ENCODE assay signal across 17 cellular contexts in genomic region chr2:108776475-108776874, GRCh38. TPM values are rescaled to one million over a fixed set of nuclear protein-coding genes. Genes with fewer than 3 reads are reported as not detected.
A peak's percentile ranks its signal among the peaks of the same experiment; 100 is the strongest.
DNase-seq lines count a peak whose midpoint lies in the region; ATAC-seq and TF ChIP-seq lines count a peak whose summit lies in the region.
"Had no signal": no experiment of that assay in that cellular context is flagged by ENCODE, and none has a peak within 500 bp of the region (broad histone marks: within the 10 kb centered on the region; RNA-seq: fewer than 3 reads in every experiment).

No MANE protein-coding gene starts in this region.

- ATAC-seq in DND-41 (ENCODE audit: insufficient read depth, low read depth) = no peak
- ATAC-seq in GM18907 (IDR thresholded peaks at IDR 0.05; ENCODE audit: unreplicated experiment) = peak; percentile 76
- peak; percentile 74 for ATAC-seq in HG02588 (IDR thresholded peaks at IDR 0.05; ENCODE audit: unreplicated experiment)
- ATAC-seq in HG03442 (IDR thresholded peaks at IDR 0.05; ENCODE audit: unreplicated experiment) = peak; percentile 84
- ATAC-seq in PC-3 = no peak

- H3K27me3 ChIP-seq in DND-41 (ENCODE audit: insufficient read depth, low read length, poor library complexity) = no peaks in the 10 kb centered on the region
- no peaks in the 10 kb centered on the region for H3K27me3 ChIP-seq in PC-3 (ENCODE audit: low read length)
- no peaks in the 10 kb centered on the region for H3K27me3 ChIP-seq in effector memory CD4-positive, alpha-beta T cell (replicated peaks; ENCODE audit: control insufficient read depth, insufficient read depth, low read length, poor library complexity, severe bottlenecking)
- H3K27me3 ChIP-seq: ascending aorta had no signal

- H3K9me2 ChIP-seq in PC-3 (replicated peaks; ENCODE audit: low read length) = no peaks in the 10 kb centered on the region

- H3K27ac ChIP-seq in DND-41 (ENCODE audit: low read length) = peak overlapping the region; percentile 96
- no peak overlapping the region for H3K27ac ChIP-seq in PC-3 (ENCODE audit: low read length)
- H3K27ac ChIP-seq in effector memory CD4-positive, alpha-beta T cell (ENCODE audit: insufficient read depth, low read length, poor library complexity, severe bottlenecking) = no peak overlapping the region
- H3K27ac ChIP-seq: ascending aorta, parathyroid adenoma had no signal

- POLR2A ChIA-PET in PC-3 (lab: Charles Lee; ENCODE audit: unreplicated experiment) = no interaction called here

- DNase-seq in DND-41 = no peak
- no peak for DNase-seq in activated CD4-positive, CD25-positive, alpha-beta regulatory T cell treated with anti-CD3 and anti-CD28 coated beads, Interleukin-2, amount 50 U/mL, for 72 hours
- DNase-seq in NCI-H226 = no peak
- no peak for DNase-seq in PC-3
- no peak for DNase-seq in effector memory CD4-positive, alpha-beta T cell
- DNase-seq: ACHN; activated CD8-positive, alpha-beta memory T cell treated with anti-CD3 and anti-CD28 coated beads, Interleukin-2, amount 50 U/mL, for 48 hours; DMS79; glutamatergic neuron; NCI-H2029 treated with DMSO at 0.1 percent for 48 hours; stimulated activated CD4-positive, alpha-beta T cell treated with anti-CD3 and anti-CD28 coated beads, Interleukin-2, amount 100 ng/mL, for 48 hours; T-helper 2 cell had no signal

- no peak overlapping the region for H3K4me3 ChIP-seq in DND-41 (ENCODE audit: low read depth in 1 of 2, low read length in 2 of 2)
- no peak overlapping the region for H3K4me3 ChIP-seq in PC-3 (ENCODE audit: low read length)
- H3K4me3 ChIP-seq in effector memory CD4-positive, alpha-beta T cell (ENCODE audit: insufficient read depth, low read depth, low read length, poor library complexity, severe bottlenecking) = no peak overlapping the region
- H3K4me3 ChIP-seq: ascending aorta had no signal

- H3K4me2 ChIP-seq in DND-41 (ENCODE audit: insufficient read depth, low read length) = peak overlapping the region; percentile 54; the same call in 1 of the 2 replicates
- H3K4me2 ChIP-seq in PC-3 (ENCODE audit: low read length) = no peak overlapping the region

- intact Hi-C loops in PC-3 (cut with micrococcal nuclease) = no loop called here

- no TSS peak for BruUV-seq in PC-3 (replicated peaks; lab: Mats Ljungman, UMichigan)

- H3K79me2 ChIP-seq in DND-41 (ENCODE audit: insufficient read depth, low read length) (peaks cover 93% of the 10 kb centered on the region), PC-3 (ENCODE audit: low read length) (no peaks in the 10 kb centered on the region)
- H3K79me2 ChIP-seq: parathyroid adenoma had no signal

- TF ChIP-seq CTCF in DND-41 (IDR thresholded peaks at IDR 0.05; ENCODE audit: borderline replicate concordance, extremely low read depth, low read length, poor library complexity, severe bottlenecking) (no peak), PC-3 (conservative IDR thresholded peaks at IDR 0.05; ENCODE audit: low read depth, low read length) (no peak)

- CTCF ChIA-PET in PC-3 (lab: Charles Lee) = no interaction called here

- H4K20me1 ChIP-seq in DND-41 (ENCODE audit: insufficient read depth, low read length) (no peaks in the 10 kb centered on the region), PC-3 (ENCODE audit: low read length) (no peaks in the 10 kb centered on the region)

- peaks cover 97% of the 10 kb centered on the region for H3K4me1 ChIP-seq in DND-41 (ENCODE audit: insufficient read depth, low read length)
- no peaks in the 10 kb centered on the region for H3K4me1 ChIP-seq in PC-3 (ENCODE audit: insufficient read depth, low read length)
- no peaks in the 10 kb centered on the region for H3K4me1 ChIP-seq in effector memory CD4-positive, alpha-beta T cell (ENCODE audit: control insufficient read depth, insufficient read depth, low read length, poor library complexity, severe bottlenecking)
- H3K4me1 ChIP-seq: ascending aorta, parathyroid adenoma had no signal

- peak overlapping the region; percentile 54 for H3K9ac ChIP-seq in DND-41 (ENCODE audit: low read depth, low read length)
- no peak overlapping the region for H3K9ac ChIP-seq in PC-3 (ENCODE audit: low read length)
- H3K9ac ChIP-seq: parathyroid adenoma had no signal

- no peaks in the 10 kb centered on the region for H3F3A ChIP-seq in PC-3 (ENCODE audit: low read length, unreplicated experiment)

- H3K9me3 ChIP-seq in DND-41 (ENCODE audit: insufficient read depth, low read length, severe bottlenecking) (no peaks in the 10 kb centered on the region), PC-3 (ENCODE audit: low read length) (no peaks in the 10 kb centered on the region)
- H3K9me3 ChIP-seq in effector memory CD4-positive, alpha-beta T cell (ENCODE audit: control insufficient read depth, low read length) = no peaks in the 10 kb centered on the region
- H3K9me3 ChIP-seq: ascending aorta had no signal

- H2AFZ ChIP-seq in DND-41 (ENCODE audit: low read depth, low read length) (no peak overlapping the region), PC-3 (ENCODE audit: low read length) (no peak overlapping the region)
- H2AFZ ChIP-seq: parathyroid adenoma had no signal

- peaks cover 89% of the 10 kb centered on the region for H3K36me3 ChIP-seq in DND-41 (ENCODE audit: insufficient read depth, low read length)
- H3K36me3 ChIP-seq in PC-3 (ENCODE audit: low read depth, low read length) = peaks cover 72% of the 10 kb centered on the region
- H3K36me3 ChIP-seq in effector memory CD4-positive, alpha-beta T cell (ENCODE audit: control insufficient read depth, insufficient read depth, low read length) = peaks cover 68% of the 10 kb centered on the region

RNA-seq across cellular contexts. Expression of gene CCDC138, which starts 10.1 kb away (rescaled TPM):
- 6.2 and 10.6 TPM in 2 replicates for total RNA-seq in PC-3 (2014; rRNA removed)

RNA-seq across cellular contexts. Expression of gene RANBP2, which starts 57.2 kb away (rescaled TPM):
- total RNA-seq in PC-3 (2014; rRNA removed) = 39.9 and 42.2 TPM in 2 replicates

Comparison
In these comparisons a context has a peak if more than half of its experiments do, and no peak if none do; other contexts are left out.
1. ATAC-seq: peak in GM18907 (single experiment), HG02588 (single experiment) and HG03442 (single experiment); none in DND-41 (single experiment) and PC-3 (single experiment).